Comparison of ENCODE assay signal across 20 cellular contexts in the genomic region with DNA sequence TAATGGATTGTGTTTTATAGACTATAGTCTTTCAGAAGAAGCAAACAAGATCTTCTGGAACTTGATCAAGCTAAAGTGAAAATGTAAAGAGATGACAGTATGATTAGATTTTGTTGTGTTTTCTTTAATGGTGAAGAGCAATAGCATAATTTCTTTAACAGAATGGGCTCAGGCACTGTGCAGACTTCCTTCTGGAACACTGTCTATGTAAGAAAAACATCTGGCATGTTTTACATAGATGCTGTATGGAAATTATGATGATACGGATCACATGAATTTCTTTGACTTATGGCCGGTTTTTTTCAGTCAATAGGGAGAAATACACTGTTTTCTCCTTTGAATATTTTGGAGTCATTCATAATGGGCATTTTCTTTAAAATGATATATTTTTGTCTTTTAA. TPM values are rescaled to one million over a fixed set of nuclear protein-coding genes. Genes with fewer than 3 reads are reported as not detected.
DNase-seq lines count a peak whose midpoint lies in the region; ATAC-seq, FAIRE-seq and TF ChIP-seq lines count a peak whose summit lies in the region.
"Had no signal": no experiment of that assay in that cellular context is flagged by ENCODE, and none has a peak within 500 bp of the region (broad histone marks: within the 10 kb centered on the region; RNA-seq: fewer than 3 reads in every experiment).

No MANE protein-coding gene starts in this region.

- H3K9me3 ChIP-seq in left ventricle myocardium inferior (replicated peaks): peaks cover 8% of the 10 kb centered on the region
- no peaks in the 10 kb centered on the region for H3K9me3 ChIP-seq in endothelial cell of umbilical vein (replicated peaks; ENCODE audit: control insufficient read depth, insufficient read depth, low read length)
- H3K9me3 ChIP-seq in subcutaneous abdominal adipose tissue (ENCODE audit: control insufficient read depth in 5 of 5, low read length in 5 of 5): peaks cover 0 to 2% (median 0%) of the 10 kb centered on the region in 5 donors

- intact Hi-C loops in left ventricle myocardium inferior (cut with micrococcal nuclease): no loop called here
- intact Hi-C loops in left cardiac atrium (cut with DNase I): no loop called here
- intact Hi-C loops in endothelial cell of umbilical vein (cut with micrococcal nuclease): loop anchor here (2.0 kb wide), 1 partner anchor 31 kb away; no protein-coding TSS in a partner anchor

- BruUV-seq in endothelial cell of umbilical vein (replicated peaks; lab: Mats Ljungman, UMichigan): no TSS peak

- CTCF ChIA-PET in WTC11 (lab: Charles Lee): no interaction called here
- CTCF ChIA-PET in endothelial cell of umbilical vein (lab: Charles Lee): interaction anchor here (1.6 to 9.8 kb wide), 3 partner anchors 56 to 186 kb away, joined by 4 to 239 read pairs (median 9); no protein-coding TSS in a partner anchor

- no peak for DNase-seq in left ventricle myocardium inferior
- no peak for DNase-seq in left cardiac atrium
- DNase-seq in WTC11 (ENCODE audit: low spot score): no peak
- peak; percentile 55 for DNase-seq in endothelial cell of umbilical vein (ENCODE audit: low read depth, low spot score)
- DNase-seq in mesenteric fat pad (ENCODE audit: low spot score): no peak
- DNase-seq in anterior cingulate cortex (lab: John Stamatoyannopoulos, UW): no peak
- no peak for DNase-seq in stimulated activated CD4-positive, alpha-beta T cell treated with anti-CD3 and anti-CD28 coated beads, Interleukin-2, amount 100 ng/mL, for 48 hours
- DNase-seq: 8988T; CD4-positive, alpha-beta memory T cell; DMS153; KBM-7; MV-4-11; NCI-H1417; NCI-H187; NCI-H345; NCI-H524 treated with DMSO at 0.1 percent for 48 hours had no signal

- H3K36me3 ChIP-seq in left ventricle myocardium inferior: peaks cover 12% of the 10 kb centered on the region
- H3K36me3 ChIP-seq in endothelial cell of umbilical vein (ENCODE audit: control insufficient read depth in 2 of 2, extremely low read depth in 1 of 2, insufficient read depth in 2 of 2, low read length in 2 of 2): peaks cover 0 to 6% of the 10 kb centered on the region in 2 experiments
- peaks cover 0 to 18% (median 11%) of the 10 kb centered on the region in 5 donors for H3K36me3 ChIP-seq in subcutaneous abdominal adipose tissue (ENCODE audit: control insufficient read depth in 5 of 5, insufficient read depth in 5 of 5, low read length in 5 of 5)

- H2AFZ ChIP-seq in endothelial cell of umbilical vein (ENCODE audit: low read depth, low read length): no peak overlapping the region

- H3K79me2 ChIP-seq in endothelial cell of umbilical vein (ENCODE audit: control insufficient read depth, insufficient read depth, low read length): peaks cover 51% of the 10 kb centered on the region

- H3K4me2 ChIP-seq in endothelial cell of umbilical vein (ENCODE audit: insufficient read depth, low read length): peak overlapping the region; percentile 44
- H3K4me2 ChIP-seq: BLaER1 had no signal

- peak overlapping the region; percentile 54; the same call in 1 of the 2 replicates for H3K27ac Mint-ChIP-seq in WTC11
- H3K27ac Mint-ChIP-seq: CD4-positive, alpha-beta memory T cell had no signal

- H3K4me1 Mint-ChIP-seq in WTC11: no peaks in the 10 kb centered on the region

- ATAC-seq in left cardiac atrium (no peak), WTC11 (no peak)

- H3K27me3 Mint-ChIP-seq in WTC11 (ENCODE audit: low read depth): no peaks in the 10 kb centered on the region
- H3K27me3 Mint-ChIP-seq: CD4-positive, alpha-beta memory T cell had no signal

- H3K4me3 Mint-ChIP-seq in WTC11: no peak overlapping the region
- H3K4me3 Mint-ChIP-seq: CD4-positive, alpha-beta memory T cell had no signal

- TF ChIP-seq POLR2A in endothelial cell of umbilical vein (IDR thresholded peaks at IDR 0.05; ENCODE audit: low read depth, low read length): no peak

- POLR2A ChIA-PET in WTC11 (lab: Charles Lee) (no interaction called here), endothelial cell of umbilical vein (lab: Charles Lee) (no interaction called here)

- dilution Hi-C loops in endothelial cell of umbilical vein (cut with MboI; ENCODE audit: extremely low pct_ligation_motif_present, low sequenced_read_pairs): no loop called here

- FAIRE-seq in endothelial cell of umbilical vein (lab: Jason Lieb, UNC): no peak
- FAIRE-seq: GM12891, H1 had no signal

- H4K20me1 ChIP-seq in endothelial cell of umbilical vein (replicated peaks; ENCODE audit: control insufficient read depth, extremely low read depth, insufficient read depth, low read length): no peaks in the 10 kb centered on the region
- H4K20me1 ChIP-seq: BLaER1 had no signal

- H3K9ac ChIP-seq in endothelial cell of umbilical vein (replicated peaks; ENCODE audit: extremely low read depth, insufficient read depth, low read length): peak overlapping the region; percentile 17
- H3K9ac ChIP-seq in subcutaneous abdominal adipose tissue (ENCODE audit: low read length in 5 of 5): no peak overlapping the region
- H3K9ac ChIP-seq: BLaER1 had no signal

- no peaks in the 10 kb centered on the region for H3K9me1 ChIP-seq in endothelial cell of umbilical vein (replicated peaks; ENCODE audit: control insufficient read depth, extremely low read depth, insufficient read depth, low read length)

- H3K4me1 ChIP-seq in left ventricle myocardium inferior: peaks cover 75% of the 10 kb centered on the region
- peaks cover 31% of the 10 kb centered on the region for H3K4me1 ChIP-seq in endothelial cell of umbilical vein (ENCODE audit: control insufficient read depth, extremely low read depth, insufficient read depth, low read length)
- H3K4me1 ChIP-seq in subcutaneous abdominal adipose tissue (ENCODE audit: control insufficient read depth in 5 of 5, insufficient read depth in 5 of 5, low read length in 5 of 5): peaks cover 3 to 21% (median 16%) of the 10 kb centered on the region in 5 donors
- H3K4me1 ChIP-seq: BLaER1 had no signal

- no peaks in the 10 kb centered on the region for H3K27me3 ChIP-seq in left ventricle myocardium inferior (ENCODE audit: low read depth)
- H3K27me3 ChIP-seq in endothelial cell of umbilical vein (ENCODE audit: control insufficient read depth in 2 of 2, insufficient read depth in 2 of 2, low read length in 2 of 2): no peaks in the 10 kb centered on the region
- H3K27me3 ChIP-seq in subcutaneous abdominal adipose tissue (ENCODE audit: control insufficient read depth in 5 of 5, insufficient read depth in 4 of 5, low read length in 5 of 5): no peaks in the 10 kb centered on the region
- H3K27me3 ChIP-seq: BLaER1 had no signal

- H3K36me3 Mint-ChIP-seq in WTC11: peaks cover 30% of the 10 kb centered on the region

- no peak for TF ChIP-seq CTCF in left ventricle myocardium inferior (IDR thresholded peaks at IDR 0.05; ENCODE audit: borderline replicate concordance)
- TF ChIP-seq CTCF in WTC11 (IDR thresholded peaks at IDR 0.05): no peak
- TF ChIP-seq CTCF in endothelial cell of umbilical vein (IDR thresholded peaks at IDR 0.05; ENCODE audit: extremely low read depth in 1 of 2, insufficient read depth in 1 of 2, low read depth in 1 of 2, low read length in 2 of 2): no peak

- H3K27ac ChIP-seq in left ventricle myocardium inferior (replicated peaks): peak overlapping the region; percentile 1
- peak overlapping the region; percentile 91 for H3K27ac ChIP-seq in endothelial cell of umbilical vein (ENCODE audit: insufficient read depth, low read depth, low read length)
- H3K27ac ChIP-seq in subcutaneous abdominal adipose tissue (ENCODE audit: low read depth, low read length): peak overlapping the region; percentile 31
- H3K27ac ChIP-seq: BLaER1 had no signal

- no peak overlapping the region for H3K4me3 ChIP-seq in left ventricle myocardium inferior
- H3K4me3 ChIP-seq in endothelial cell of umbilical vein (replicated peaks in 1 of 3; ENCODE audit: insufficient read depth in 1 of 3, low read depth in 1 of 3, low read length in 3 of 3): no peak overlapping the region
- no peak overlapping the region for H3K4me3 ChIP-seq in subcutaneous abdominal adipose tissue (ENCODE audit: low read depth in 1 of 5, low read length in 5 of 5)
- H3K4me3 ChIP-seq: BLaER1 had no signal

- peaks cover 19% of the 10 kb centered on the region for H3K9me3 Mint-ChIP-seq in WTC11
- H3K9me3 Mint-ChIP-seq: CD4-positive, alpha-beta memory T cell had no signal

TF ChIP-seq in WTC11, 78 proteins besides CTCF, POLR2A, EP300 and RAD21 (continues in another document):
- TF ChIP-seq ESRRA (CRISPR knock-in tag; IDR thresholded peaks at IDR 0.05; ENCODE audit: borderline replicate concordance): no peak

TF ChIP-seq in endothelial cell of umbilical vein, 7 proteins besides CTCF, POLR2A, EP300 and RAD21:
- TF ChIP-seq, protein P1, sequence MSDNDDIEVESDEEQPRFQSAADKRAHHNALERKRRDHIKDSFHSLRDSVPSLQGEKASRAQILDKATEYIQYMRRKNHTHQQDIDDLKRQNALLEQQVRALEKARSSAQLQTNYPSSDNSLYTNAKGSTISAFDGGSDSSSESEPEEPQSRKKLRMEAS (IDR thresholded peaks at IDR 0.05; ENCODE audit: insufficient read depth, insufficient read length): no peak
- TF ChIP-seq MYC (IDR thresholded peaks at IDR 0.05; ENCODE audit: low read depth, low read length) (no peak), POLR2AphosphoS5 (IDR thresholded peaks at IDR 0.05; ENCODE audit: insufficient read depth, low read depth, low read length) (no peak), EZH2 (IDR thresholded peaks at IDR 0.05; ENCODE audit: borderline replicate concordance, low read depth, low read length, severe bottlenecking) (no peak), JUN (IDR thresholded peaks at IDR 0.05; ENCODE audit: borderline replicate concordance, insufficient read depth, insufficient read length, low read depth) (no peak), FOS (IDR thresholded peaks at IDR 0.05; ENCODE audit: borderline replicate concordance, insufficient read depth, low read length) (no peak), GATA2 (IDR thresholded peaks at IDR 0.05; ENCODE audit: insufficient read depth, insufficient read length, low read depth, low read length) (no peak)
TF ChIP-seq in endothelial cell of umbilical vein: peak in this region for 0.

RNA-seq across cellular contexts. Expression of gene PHLDB2, which starts 42.6 kb away (rescaled TPM):
- 89.3 TPM for total RNA-seq in left ventricle myocardium inferior
- 10 to 100 TPM; 29.0 to 31.2 TPM for total RNA-seq in left cardiac atrium
- total RNA-seq in WTC11 (2021): 23.5 to 40.3 TPM (median 24.9 TPM) in 3 replicates
- 72.0 and 104 TPM in 2 replicates for total RNA-seq in endothelial cell of umbilical vein
- 22.4 and 25.1 TPM in 2 replicates for polyA plus RNA-seq in endothelial cell of umbilical vein
- 14.1 and 16.0 TPM in 2 replicates for polyA plus RNA-seq in endothelial cell of umbilical vein (2011; cell fraction: cytosol; rRNA removed)
- polyA plus RNA-seq in endothelial cell of umbilical vein (2011; cell fraction: nucleus; rRNA removed): 135 and 139 TPM in 2 replicates
- polyA plus RNA-seq in endothelial cell of umbilical vein (2012): 33.8 and 56.8 TPM in 2 replicates
- 130 and 132 TPM in 2 replicates for polyA minus RNA-seq in endothelial cell of umbilical vein
- 29.8 TPM for polyA minus RNA-seq in endothelial cell of umbilical vein (2011; cell fraction: cytosol; rRNA and poly(A)+ RNA removed)
- 305 and 404 TPM in 2 replicates for polyA minus RNA-seq in endothelial cell of umbilical vein (2011; cell fraction: nucleus; rRNA and poly(A)+ RNA removed)
- total RNA-seq in mesenteric fat pad: 142 TPM

Comparison
In these comparisons a context has a peak if more than half of its experiments do, and no peak if none do; other contexts are left out.
1. H3K27ac ChIP-seq: peak in every context shown above with its lines; median percentile 91 in endothelial cell of umbilical vein; 31 in subcutaneous abdominal adipose tissue; 1 in left ventricle myocardium inferior.